8 cellular contexts compared by ENCODE assay signal in the genomic region with DNA sequence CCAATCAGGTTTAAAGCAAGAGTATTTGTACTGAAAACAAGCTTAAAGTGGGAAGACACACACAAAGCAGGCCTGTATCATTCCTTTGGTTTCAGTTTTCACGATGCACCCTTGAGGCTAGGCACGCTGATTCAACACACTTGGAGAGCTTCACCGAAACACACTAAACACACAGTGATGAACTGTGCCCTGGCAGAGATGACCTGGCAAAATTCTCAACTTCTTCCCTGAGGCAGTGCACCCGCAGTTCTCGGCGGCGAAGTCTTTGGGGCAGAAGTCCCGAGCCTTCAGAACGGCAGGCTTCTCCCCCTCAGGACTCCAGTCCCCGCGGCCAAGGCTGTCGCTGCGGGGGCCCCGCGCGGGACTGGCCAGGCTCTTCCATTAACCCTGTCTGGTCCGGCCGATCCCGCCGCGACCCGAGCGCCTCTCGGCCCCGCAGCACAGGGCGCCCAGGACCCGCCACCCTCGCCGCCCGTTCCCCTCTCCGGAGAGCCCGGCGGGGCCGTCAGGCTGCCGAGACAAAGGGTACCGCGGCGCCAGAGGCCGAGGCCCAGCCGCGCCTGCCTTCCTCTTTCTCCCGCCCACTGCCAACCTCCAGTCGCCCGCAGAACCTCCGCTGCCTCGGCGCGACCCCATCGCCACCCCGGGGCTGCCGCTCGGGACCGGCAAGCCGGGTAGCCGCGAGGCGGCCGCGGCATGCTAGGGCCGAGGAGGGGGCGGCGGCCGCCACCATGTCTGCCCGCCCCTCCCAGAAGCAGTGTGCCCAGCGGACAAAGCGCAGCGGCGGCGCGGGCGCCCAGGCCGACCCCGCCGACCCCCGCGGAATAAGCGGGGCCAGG. TPM values are rescaled to one million over a fixed set of nuclear protein-coding genes. Genes with fewer than 3 reads are reported as not detected.
DNase-seq lines count a peak whose midpoint lies in the region; ATAC-seq lines count a peak whose summit lies in the region.

No MANE protein-coding gene starts in this region.

- H3K27ac Mint-ChIP-seq in activated CD8-positive, alpha-beta T cell treated with anti-CD3 and anti-CD28 coated beads, Interleukin-2, amount 10 ng/mL, durations not matched to agents 7 days and 5 days: peak overlapping the region; percentile 98

- H3K36me3 Mint-ChIP-seq in activated CD8-positive, alpha-beta T cell treated with anti-CD3 and anti-CD28 coated beads, Interleukin-2, amount 10 ng/mL, durations not matched to agents 7 days and 5 days (ENCODE audit: low read depth): peaks cover 60% of the 10 kb centered on the region

- H3K27me3 Mint-ChIP-seq in activated CD8-positive, alpha-beta T cell treated with anti-CD3 and anti-CD28 coated beads, Interleukin-2, amount 10 ng/mL, durations not matched to agents 7 days and 5 days (ENCODE audit: low read depth): no peaks in the 10 kb centered on the region

- H3K4me1 Mint-ChIP-seq in activated CD8-positive, alpha-beta T cell treated with anti-CD3 and anti-CD28 coated beads, Interleukin-2, amount 10 ng/mL, durations not matched to agents 7 days and 5 days (ENCODE audit: low read depth): peaks cover 42% of the 10 kb centered on the region

- POLR2A ChIA-PET in activated CD8-positive, alpha-beta T cell treated with anti-CD3 and anti-CD28 coated beads, Interleukin-2, amount 10 ng/mL, durations not matched to agents 7 days and 5 days (lab: Charles Lee): interaction anchor here (0.6 to 4.8 kb wide), 48 partner anchors 8 to 1543 kb away, joined by 3 to 60 read pairs (median 4); a partner anchor contains a TSS

- H3K9me3 Mint-ChIP-seq in activated CD8-positive, alpha-beta T cell treated with anti-CD3 and anti-CD28 coated beads, Interleukin-2, amount 10 ng/mL, durations not matched to agents 7 days and 5 days (ENCODE audit: insufficient read depth): no peaks in the 10 kb centered on the region

- CTCF ChIA-PET in activated CD8-positive, alpha-beta T cell treated with anti-CD3 and anti-CD28 coated beads, Interleukin-2, amount 10 ng/mL, durations not matched to agents 7 days and 5 days (lab: Charles Lee): interaction anchor here (1.0 to 2.5 kb wide), 4 partner anchors 13 to 531 kb away, joined by 3 to 8 read pairs (median 4); no protein-coding TSS in a partner anchor

- ATAC-seq in HG02852 (IDR thresholded peaks at IDR 0.05; ENCODE audit: unreplicated experiment): peak; percentile 23
- ATAC-seq in activated CD8-positive, alpha-beta T cell treated with anti-CD3 and anti-CD28 coated beads, Interleukin-2, amount 10 ng/mL, durations not matched to agents 7 days and 5 days: peak; percentile 57

- H3K4me3 Mint-ChIP-seq in activated CD8-positive, alpha-beta T cell treated with anti-CD3 and anti-CD28 coated beads, Interleukin-2, amount 10 ng/mL, durations not matched to agents 7 days and 5 days: peak overlapping the region; percentile 85

- DNase-seq in NCI-H2171 treated with DMSO at 0.1 percent for 48 hours (lab: John Stamatoyannopoulos, UW): peak; percentile 55
- DNase-seq in NCI-H2171 (lab: John Stamatoyannopoulos, UW): no peak
- peak; percentile 3 for DNase-seq in NCI-H345 treated with DMSO at 0.1 percent for 48 hours (lab: John Stamatoyannopoulos, UW; ENCODE audit: unreplicated experiment)
- DNase-seq in activated CD8-positive, alpha-beta T cell treated with anti-CD3 and anti-CD28 coated beads, Interleukin-2, amount 10 ng/mL, durations not matched to agents 7 days and 5 days: peak; percentile 73
- DNase-seq in effector CD4-positive, alpha-beta T cell: peak; percentile 31
- DNase-seq in medulla oblongata (ENCODE audit: extremely low spot score): peak; percentile 77
- DNase-seq in stimulated activated CD4-positive, alpha-beta T cell treated with anti-CD3 and anti-CD28 coated beads, TNF-alpha, amount 100 ng/mL, for 48 hours (ENCODE audit: low read depth in 3 of 3): peak; percentile 42 to 58 (median 46)

RNA-seq across cellular contexts. Expression of a gene that starts 0.8 kb away (rescaled TPM):
- 10 to 100 TPM; 33.5 to 35.2 TPM for total RNA-seq in activated CD8-positive, alpha-beta T cell treated with anti-CD3 and anti-CD28 coated beads, Interleukin-2, amount 10 ng/mL, durations not matched to agents 7 days and 5 days
